8 cellular contexts compared by ENCODE assay signal in genomic region chr20:6583134-6583738, GRCh38.
A peak's percentile ranks its signal among the peaks of the same experiment; 100 is the strongest.
DNase-seq lines count a peak whose midpoint lies in the region; ATAC-seq and TF ChIP-seq lines count a peak whose summit lies in the region.

No MANE protein-coding gene starts in this region.

- no peaks in the 10 kb centered on the region for H3K27me3 Mint-ChIP-seq in activated T-cell treated with anti-CD3 and anti-CD28 coated beads, Interleukin-2, amount 50 U/mL, for 24 hours

- H3K27ac Mint-ChIP-seq in activated T-cell treated with anti-CD3 and anti-CD28 coated beads, Interleukin-2, amount 50 U/mL, for 24 hours: no peak overlapping the region

- H3K4me3 ChIP-seq in brain microvascular endothelial cell (ENCODE audit: low read depth, low read length): no peak overlapping the region
- no peak overlapping the region for H3K4me3 ChIP-seq in kidney epithelial cell (ENCODE audit: low read depth, low read length)

- H3K9me3 Mint-ChIP-seq in activated T-cell treated with anti-CD3 and anti-CD28 coated beads, Interleukin-2, amount 50 U/mL, for 24 hours: peaks cover 6% of the 10 kb centered on the region

- H3K27ac ChIP-seq in brain microvascular endothelial cell: no peak overlapping the region

- no peak overlapping the region for H3K4me3 Mint-ChIP-seq in activated T-cell treated with anti-CD3 and anti-CD28 coated beads, Interleukin-2, amount 50 U/mL, for 24 hours

- DNase-seq in Ammon's horn (ENCODE audit: low spot score) (peak; percentile 67), NCI-H510A treated with DMSO at 0.1 percent for 48 hours (lab: John Stamatoyannopoulos, UW) (peak; percentile 76), brain microvascular endothelial cell (peak; percentile 63), kidney epithelial cell (ENCODE audit: low read depth) (no peak)
- no peak for DNase-seq in activated CD4-positive, CD25-positive, alpha-beta regulatory T cell (lab: John Stamatoyannopoulos, UW)
- DNase-seq in activated T-cell treated with anti-CD3 and anti-CD28 coated beads, Interleukin-2, amount 50 U/mL, for 24 hours: no peak

- H3K36me3 Mint-ChIP-seq in activated T-cell treated with anti-CD3 and anti-CD28 coated beads, Interleukin-2, amount 50 U/mL, for 24 hours (ENCODE audit: low read depth): no peaks in the 10 kb centered on the region

- TF ChIP-seq CTCF in brain microvascular endothelial cell (IDR thresholded peaks at IDR 0.05; ENCODE audit: low read depth, low read length, missing control alignments) (peak; percentile 77), kidney epithelial cell (IDR thresholded peaks at IDR 0.05; ENCODE audit: insufficient read depth, low read length, poor library complexity, severe bottlenecking) (peak; percentile 65)

- ATAC-seq in GM18909 (IDR thresholded peaks at IDR 0.05; ENCODE audit: poor library complexity, unreplicated experiment) (peak; percentile 90), HG03196 (IDR thresholded peaks at IDR 0.05; ENCODE audit: unreplicated experiment) (peak; percentile 80)

- in situ Hi-C loops in brain microvascular endothelial cell (cut with HindIII; ENCODE audit: low pct_ligation_motif_present, low sequenced_read_pairs): no loop called here

- no peaks in the 10 kb centered on the region for H3K4me1 Mint-ChIP-seq in activated T-cell treated with anti-CD3 and anti-CD28 coated beads, Interleukin-2, amount 50 U/mL, for 24 hours (ENCODE audit: low read depth)

- H3K36me3 ChIP-seq in brain microvascular endothelial cell (replicated peaks) (no peaks in the 10 kb centered on the region), kidney epithelial cell (ENCODE audit: control insufficient read depth, insufficient read depth, low read length) (no peaks in the 10 kb centered on the region)

- no peaks in the 10 kb centered on the region for H3K27me3 ChIP-seq in brain microvascular endothelial cell (replicated peaks)
- no peaks in the 10 kb centered on the region for H3K27me3 ChIP-seq in kidney epithelial cell (ENCODE audit: control insufficient read depth, insufficient read depth, low read length)

Comparison
In these comparisons a context has a peak if more than half of its experiments do, and no peak if none do; other contexts are left out.
1. DNase-seq: peak in Ammon's horn (single experiment), NCI-H510A treated with DMSO at 0.1 percent for 48 hours (single experiment) and brain microvascular endothelial cell (single experiment); none in kidney epithelial cell (single experiment), activated CD4-positive, CD25-positive, alpha-beta regulatory T cell (0 of 4) and activated T-cell treated with anti-CD3 and anti-CD28 coated beads, Interleukin-2, amount 50 U/mL, for 24 hours (single experiment).